Comparison of ENCODE assay signal across 12 cellular contexts in the genomic region with DNA sequence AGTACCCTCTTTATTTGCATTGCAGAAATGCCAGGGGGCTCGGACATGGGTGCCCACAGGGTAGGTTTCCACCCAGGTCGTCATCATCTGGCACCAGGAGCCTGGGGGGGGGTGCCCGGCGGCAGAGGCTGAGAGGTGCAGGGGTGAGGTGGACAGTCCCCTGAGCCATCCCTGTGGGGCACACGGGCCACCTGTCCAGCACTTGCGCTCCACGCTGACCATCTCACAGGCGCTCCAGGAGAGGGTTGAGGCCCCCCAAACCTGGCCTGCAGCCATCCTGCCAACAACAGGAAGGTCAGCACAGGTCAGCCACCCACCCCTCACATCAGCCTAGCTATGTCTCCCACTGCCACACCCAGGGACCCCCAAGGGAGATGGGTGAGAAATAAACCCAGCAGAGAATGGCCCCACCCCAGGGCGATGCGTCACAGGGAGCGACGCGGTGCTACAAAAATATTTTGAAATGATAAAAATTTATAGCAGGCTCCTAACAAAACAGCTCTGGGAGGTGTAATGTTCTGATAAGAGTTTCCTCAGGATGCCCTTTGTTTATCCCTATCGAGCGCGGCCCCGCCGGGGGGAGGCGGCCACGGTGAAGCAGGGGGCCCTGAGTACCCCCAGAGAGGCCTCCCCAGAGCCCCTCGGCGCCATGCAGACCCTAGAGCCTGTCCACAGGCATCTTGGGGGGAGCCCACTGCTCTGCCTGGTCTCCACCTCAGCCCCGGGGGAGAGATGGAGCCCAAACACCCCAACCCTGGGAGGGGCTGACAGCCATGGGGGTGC. TPM values are rescaled to one million over a fixed set of nuclear protein-coding genes. Genes with fewer than 3 reads are reported as not detected.
DNase-seq lines count a peak whose midpoint lies in the region; ATAC-seq and TF ChIP-seq lines count a peak whose summit lies in the region.
"Had no signal": no experiment of that assay in that cellular context is flagged by ENCODE, and none has a peak within 500 bp of the region (broad histone marks: within the 10 kb centered on the region; RNA-seq: fewer than 3 reads in every experiment).

No MANE protein-coding gene starts in this region.

- TF ChIP-seq CTCF in brain microvascular endothelial cell (IDR thresholded peaks at IDR 0.05; ENCODE audit: low read depth, low read length, missing control alignments) (no peak), lower lobe of right lung (IDR thresholded peaks at IDR 0.05) (no peak)

- no peaks in the 10 kb centered on the region for H3K36me3 Mint-ChIP-seq in activated naive CD8-positive, alpha-beta T cell treated with anti-CD3 and anti-CD28 coated beads, Interleukin-2, amount 10 ng/mL, durations not matched to agents 7 days and 5 days
- no peaks in the 10 kb centered on the region for H3K36me3 Mint-ChIP-seq in activated naive CD8-positive, alpha-beta T cell treated with anti-CD3 and anti-CD28 coated beads, Interleukin-2, amount 50 U/mL, for 24 hours (ENCODE audit: low read depth)
- H3K36me3 Mint-ChIP-seq: naive thymus-derived CD8-positive, alpha-beta T cell had no signal

- H3K27me3 ChIP-seq in brain microvascular endothelial cell (replicated peaks) (no peaks in the 10 kb centered on the region), lower lobe of right lung (ENCODE audit: low read depth) (no peaks in the 10 kb centered on the region)

- H3K9me3 ChIP-seq in lower lobe of right lung, result no peaks in the 10 kb centered on the region

- no peak overlapping the region for H3K27ac Mint-ChIP-seq in activated naive CD8-positive, alpha-beta T cell treated with anti-CD3 and anti-CD28 coated beads, Interleukin-2, amount 10 ng/mL, durations not matched to agents 7 days and 5 days
- no peak overlapping the region for H3K27ac Mint-ChIP-seq in activated naive CD8-positive, alpha-beta T cell treated with anti-CD3 and anti-CD28 coated beads, Interleukin-2, amount 50 U/mL, for 24 hours

- peaks cover 2% of the 10 kb centered on the region for H3K4me1 Mint-ChIP-seq in activated naive CD8-positive, alpha-beta T cell treated with anti-CD3 and anti-CD28 coated beads, Interleukin-2, amount 10 ng/mL, durations not matched to agents 7 days and 5 days
- peaks cover 3% of the 10 kb centered on the region for H3K4me1 Mint-ChIP-seq in activated naive CD8-positive, alpha-beta T cell treated with anti-CD3 and anti-CD28 coated beads, Interleukin-2, amount 50 U/mL, for 24 hours

- POLR2A ChIA-PET in activated naive CD8-positive, alpha-beta T cell treated with anti-CD3 and anti-CD28 coated beads, Interleukin-2, amount 10 ng/mL, durations not matched to agents 7 days and 5 days (lab: Charles Lee), result no interaction called here

- no peak overlapping the region for H3K4me3 Mint-ChIP-seq in activated naive CD8-positive, alpha-beta T cell treated with anti-CD3 and anti-CD28 coated beads, Interleukin-2, amount 10 ng/mL, durations not matched to agents 7 days and 5 days
- no peak overlapping the region for H3K4me3 Mint-ChIP-seq in activated naive CD8-positive, alpha-beta T cell treated with anti-CD3 and anti-CD28 coated beads, Interleukin-2, amount 50 U/mL, for 24 hours

- H3K27ac ChIP-seq in brain microvascular endothelial cell, result peak overlapping the region; percentile 48
- H3K27ac ChIP-seq in lower lobe of right lung, result no peak overlapping the region

- intact Hi-C loops in lower lobe of right lung (cut with DNase I), result no loop called here

- peak; percentile 23 for DNase-seq in activated naive CD8-positive, alpha-beta T cell treated with anti-CD3 and anti-CD28 coated beads, Interleukin-2, amount 10 ng/mL, durations not matched to agents 7 days and 5 days
- DNase-seq in activated naive CD8-positive, alpha-beta T cell treated with anti-CD3 and anti-CD28 coated beads, Interleukin-2, amount 50 U/mL, for 24 hours, result no peak
- DNase-seq in brain microvascular endothelial cell, result peak; percentile 52
- DNase-seq in lower lobe of right lung, result peak; percentile 45
- DNase-seq in ureter (ENCODE audit: low spot score), result peak; percentile 35
- DNase-seq in NCI-H2196 treated with DMSO at 0.1 percent for 48 hours (lab: John Stamatoyannopoulos, UW; ENCODE audit: unreplicated experiment), result no peak
- DNase-seq in NCI-H446 treated with DMSO at 0.1 percent for 48 hours (lab: John Stamatoyannopoulos, UW), result no peak
- DNase-seq: AML-193; foreskin melanocyte; stimulated activated CD4-positive, alpha-beta T cell treated with anti-CD3 and anti-CD28 coated beads, Interleukin-15, amount 100 ng/mL, for 24 hours had no signal

- H3K4me3 ChIP-seq in brain microvascular endothelial cell (ENCODE audit: low read depth, low read length), result no peak overlapping the region
- no peak overlapping the region for H3K4me3 ChIP-seq in lower lobe of right lung

- in situ Hi-C loops in brain microvascular endothelial cell (cut with HindIII; ENCODE audit: low pct_ligation_motif_present, low sequenced_read_pairs), result no loop called here

- peaks cover 32% of the 10 kb centered on the region for H3K4me1 ChIP-seq in lower lobe of right lung

- H3K9me3 Mint-ChIP-seq in activated naive CD8-positive, alpha-beta T cell treated with anti-CD3 and anti-CD28 coated beads, Interleukin-2, amount 10 ng/mL, durations not matched to agents 7 days and 5 days, result no peaks in the 10 kb centered on the region
- no peaks in the 10 kb centered on the region for H3K9me3 Mint-ChIP-seq in activated naive CD8-positive, alpha-beta T cell treated with anti-CD3 and anti-CD28 coated beads, Interleukin-2, amount 50 U/mL, for 24 hours
- H3K9me3 Mint-ChIP-seq: naive thymus-derived CD8-positive, alpha-beta T cell had no signal

- ATAC-seq in activated naive CD8-positive, alpha-beta T cell treated with anti-CD3 and anti-CD28 coated beads, Interleukin-2, amount 10 ng/mL, durations not matched to agents 7 days and 5 days (ENCODE audit: low read depth), result no peak
- ATAC-seq in activated naive CD8-positive, alpha-beta T cell treated with anti-CD3 and anti-CD28 coated beads, Interleukin-2, amount 50 U/mL, for 24 hours, result no peak
- ATAC-seq in lower lobe of right lung (no peak), GM21717 (IDR thresholded peaks at IDR 0.05; ENCODE audit: unreplicated experiment) (no peak)

- H3K27me3 Mint-ChIP-seq in activated naive CD8-positive, alpha-beta T cell treated with anti-CD3 and anti-CD28 coated beads, Interleukin-2, amount 10 ng/mL, durations not matched to agents 7 days and 5 days, result no peaks in the 10 kb centered on the region
- H3K27me3 Mint-ChIP-seq in activated naive CD8-positive, alpha-beta T cell treated with anti-CD3 and anti-CD28 coated beads, Interleukin-2, amount 50 U/mL, for 24 hours, result no peaks in the 10 kb centered on the region
- H3K27me3 Mint-ChIP-seq: naive thymus-derived CD8-positive, alpha-beta T cell had no signal

- H3K36me3 ChIP-seq in brain microvascular endothelial cell (replicated peaks) (no peaks in the 10 kb centered on the region), lower lobe of right lung (peaks cover 13% of the 10 kb centered on the region)

RNA-seq across cellular contexts. Expression of a gene that starts 21.0 kb away (rescaled TPM):
- 10 to 100 TPM; 11.9 to 12.7 TPM for total RNA-seq in activated naive CD8-positive, alpha-beta T cell treated with anti-CD3 and anti-CD28 coated beads, Interleukin-2, amount 10 ng/mL, durations not matched to agents 7 days and 5 days
- total RNA-seq in lower lobe of right lung (6.0 TPM), ureter (6.0 TPM)

RNA-seq across cellular contexts. Expression of a gene that starts 21.0 kb away (rescaled TPM):
- 10 to 100 TPM; 18.4 to 18.9 TPM for total RNA-seq in activated naive CD8-positive, alpha-beta T cell treated with anti-CD3 and anti-CD28 coated beads, Interleukin-2, amount 10 ng/mL, durations not matched to agents 7 days and 5 days
- total RNA-seq in lower lobe of right lung (24.3 TPM), ureter (28.6 TPM)

Comparison
In these comparisons a context has a peak if more than half of its experiments do, and no peak if none do; other contexts are left out.
1. DNase-seq: peak in activated naive CD8-positive, alpha-beta T cell treated with anti-CD3 and anti-CD28 coated beads, Interleukin-2, amount 10 ng/mL, durations not matched to agents 7 days and 5 days (single experiment), brain microvascular endothelial cell (single experiment), lower lobe of right lung (single experiment) and ureter (single experiment); none in activated naive CD8-positive, alpha-beta T cell treated with anti-CD3 and anti-CD28 coated beads, Interleukin-2, amount 50 U/mL, for 24 hours (single experiment), NCI-H2196 treated with DMSO at 0.1 percent for 48 hours (single experiment) and NCI-H446 treated with DMSO at 0.1 percent for 48 hours (single experiment).